ENCODE assay signal across 13 cellular contexts in the genomic region with DNA sequence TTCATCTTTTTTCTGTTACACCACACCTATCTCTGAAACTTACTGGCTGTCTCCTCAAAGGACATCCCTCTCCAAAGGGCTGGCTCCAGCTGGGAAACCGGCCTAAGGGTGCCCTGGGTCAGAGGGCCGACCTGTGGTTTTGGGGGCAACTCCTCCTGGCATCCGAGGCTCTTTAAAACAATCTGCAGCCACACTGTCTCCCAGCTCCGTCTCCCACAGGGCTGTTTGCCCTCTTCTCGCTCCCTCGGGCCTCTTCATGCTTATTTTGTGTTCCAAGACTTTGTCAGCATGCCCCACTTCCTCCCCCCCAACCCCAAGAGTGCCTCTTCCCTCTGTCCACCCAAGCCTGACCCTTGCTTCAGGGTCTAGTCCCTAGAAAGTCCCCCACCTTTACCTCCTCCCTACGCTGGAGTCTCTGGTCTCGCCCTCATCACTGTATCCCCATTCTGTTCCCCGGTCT. TPM values are rescaled to one million over a fixed set of nuclear protein-coding genes. Genes with fewer than 3 reads are reported as not detected.
DNase-seq lines count a peak whose midpoint lies in the region; ATAC-seq, FAIRE-seq and TF ChIP-seq lines count a peak whose summit lies in the region.
"Had no signal": no experiment of that assay in that cellular context is flagged by ENCODE, and none has a peak within 500 bp of the region (broad histone marks: within the 10 kb centered on the region; RNA-seq: fewer than 3 reads in every experiment).

No MANE protein-coding gene starts in this region.

- peak; percentile 20 for DNase-seq in activated CD4-positive, alpha-beta T cell treated with anti-CD3 and anti-CD28 coated beads for 48 hours
- DNase-seq in activated CD4-positive, alpha-beta T cell treated with anti-CD3 and anti-CD28 coated beads for 4 hours, result no peak
- no peak for DNase-seq in fibroblast of lung (ENCODE audit: low read depth in 2 of 2)
- DNase-seq in small intestine, result no peak
- no peak for DNase-seq in omental fat pad (ENCODE audit: low spot score)
- no peak for DNase-seq in DMS79 treated with DMSO at 0.1 percent for 48 hours (lab: John Stamatoyannopoulos, UW)
- DNase-seq in islet precursor cell, result no peak
- DNase-seq: ACHN, GOT3, NCI-H446 had no signal

- H3K27me3 ChIP-seq in fibroblast of lung (ENCODE audit: control insufficient read depth, insufficient read depth, low read length) (no peaks in the 10 kb centered on the region), small intestine (ENCODE audit: control insufficient read depth in 2 of 2, insufficient read depth in 2 of 2, low read length in 2 of 2) (no peaks in the 10 kb centered on the region)

- no peak overlapping the region for H3K4me3 ChIP-seq in fibroblast of lung (replicated peaks in 1 of 4; ENCODE audit: control extremely low read depth in 1 of 4, insufficient read depth in 1 of 4, low read depth in 3 of 4, low read length in 4 of 4)
- H3K4me3 ChIP-seq in small intestine (ENCODE audit: low read depth in 1 of 2, low read length in 2 of 2), result no peak overlapping the region
- H3K4me3 ChIP-seq: lung had no signal

- H3K4me1 ChIP-seq in fibroblast of lung (ENCODE audit: control insufficient read depth, extremely low read depth, insufficient read depth, low read length) (peaks cover 37% of the 10 kb centered on the region), small intestine (ENCODE audit: control insufficient read depth in 2 of 2, insufficient read depth in 1 of 2, low read depth in 1 of 2, low read length in 1 of 2) (peaks cover 12 to 29% of the 10 kb centered on the region in 2 donors)

- TF ChIP-seq CTCF in fibroblast of lung (conservative IDR thresholded peaks at IDR 0.05 in 1 of 2, IDR thresholded peaks at IDR 0.05 in 1 of 2; ENCODE audit: low read depth in 1 of 2, low read length in 2 of 2) (no peak), omental fat pad (IDR thresholded peaks at IDR 0.05) (no peak)

- H4K20me1 ChIP-seq in fibroblast of lung (ENCODE audit: control insufficient read depth, extremely low read depth, insufficient read depth, low read length), result no peaks in the 10 kb centered on the region

- H3K36me3 ChIP-seq in fibroblast of lung (ENCODE audit: control insufficient read depth, insufficient read depth, low read length) (no peaks in the 10 kb centered on the region), small intestine (ENCODE audit: control insufficient read depth in 2 of 2, insufficient read depth in 2 of 2, low read length in 2 of 2) (no peaks in the 10 kb centered on the region)

- no peak overlapping the region for H3K9ac ChIP-seq in fibroblast of lung (ENCODE audit: insufficient read depth, low read length)

- 19 to 39% (median 25%) methylated on average over 9 of the region's 9 CpGs for WGBS in small intestine, 3 donors

- TF ChIP-seq POLR2A in Raji (IDR thresholded peaks at IDR 0.05; ENCODE audit: insufficient read depth, low read depth, low read length), result peak; percentile 40; the same call in 1 of the 2 replicates

- no peak for ATAC-seq in omental fat pad (ENCODE audit: low FRiP score)

- peaks cover 31% of the 10 kb centered on the region for H3K79me2 ChIP-seq in fibroblast of lung (ENCODE audit: control insufficient read depth, insufficient read depth, low read length)

- H3K9me3 ChIP-seq in fibroblast of lung (ENCODE audit: control insufficient read depth, insufficient read depth, low read depth, low read length), result no peaks in the 10 kb centered on the region
- H3K9me3 ChIP-seq in small intestine (ENCODE audit: control insufficient read depth, low read depth), result no peaks in the 10 kb centered on the region

- H3K4me2 ChIP-seq in fibroblast of lung (ENCODE audit: extremely low read depth, insufficient read depth, low read length), result peak overlapping the region; percentile 1

- no peak for FAIRE-seq in small intestine (lab: Jason Lieb, UNC)
- FAIRE-seq: urothelium cell line had no signal

- H3K27ac ChIP-seq in fibroblast of lung (ENCODE audit: insufficient read depth, low read length) (no peak overlapping the region), small intestine (ENCODE audit: low read depth in 1 of 2, low read length in 1 of 2) (peak overlapping the region; percentile 73 to 81)

- no peak overlapping the region for H2AFZ ChIP-seq in fibroblast of lung (ENCODE audit: low read length)

RNA-seq across cellular contexts. Expression of a gene that starts 1.3 kb away (rescaled TPM):
- total RNA-seq in fibroblast of lung, result 16.2 and 22.0 TPM in 2 replicates
- 21.5 and 28.2 TPM in 2 replicates for polyA plus RNA-seq in fibroblast of lung
- 38.7 and 47.7 TPM in 2 replicates for polyA plus RNA-seq in fibroblast of lung (2012)
- polyA minus RNA-seq in fibroblast of lung (ENCODE audit: low replicate concordance), result 61.0 and 91.1 TPM in 2 replicates
- polyA plus RNA-seq in small intestine, result 10 to 100 TPM; 39.4 to 76.8 (median 47.4) TPM
- total RNA-seq in omental fat pad, result 10 to 100 TPM; 11.6 to 43.2 (median 28.2) TPM

RNA-seq across cellular contexts. Expression of a gene that starts 31.9 kb away (rescaled TPM):
- total RNA-seq in fibroblast of lung, result not detected in 2 replicates
- polyA plus RNA-seq in fibroblast of lung, result not detected in 2 replicates
- polyA plus RNA-seq in fibroblast of lung (2012), result not detected in 2 replicates
- not detected in 2 replicates for polyA minus RNA-seq in fibroblast of lung (ENCODE audit: low replicate concordance)
- polyA plus RNA-seq in small intestine, result not detected
- under 1 TPM in 1 of 4 donors, not detected in 3; 0.37 TPM for total RNA-seq in omental fat pad

RNA-seq across cellular contexts. Expression of a gene that starts 32.1 kb away (rescaled TPM):
- not detected in 2 replicates for total RNA-seq in fibroblast of lung
- not detected in 2 replicates for polyA plus RNA-seq in fibroblast of lung
- polyA plus RNA-seq in fibroblast of lung (2012), result not detected in 2 replicates
- not detected in 2 replicates for polyA minus RNA-seq in fibroblast of lung (ENCODE audit: low replicate concordance)
- polyA plus RNA-seq in small intestine, result under 1 TPM in 1 of 3 donors, not detected in 2; 0.46 TPM
- not detected for total RNA-seq in omental fat pad

RNA-seq across cellular contexts. Expression of a gene that starts 45.9 kb away (rescaled TPM):
- total RNA-seq in fibroblast of lung (not detected in 2 replicates), omental fat pad (not detected)
- polyA plus RNA-seq in fibroblast of lung (not detected in 2 replicates), small intestine (1 to 10 TPM in 1 of 3 donors, not detected in 2; 1.1 TPM)
- not detected in 2 replicates for polyA plus RNA-seq in fibroblast of lung (2012)
- polyA minus RNA-seq in fibroblast of lung (ENCODE audit: low replicate concordance), result not detected in 2 replicates
- total RNA-seq: lung had no signal

RNA-seq across cellular contexts. Expression of a gene that starts 55.2 kb away (rescaled TPM):
- total RNA-seq in fibroblast of lung (under 0.01 TPM in 1 of 2 replicates, not detected in the other), omental fat pad (1 to 10 TPM in 3 of 4 donors, not detected in 1; 1.9 to 8.3 (median 3.6) TPM)
- polyA plus RNA-seq in fibroblast of lung (0.02 TPM in 1 of 2 replicates, not detected in the other), small intestine (10 to 100 TPM in 1 of 3 donors, under 1 TPM in 1, not detected in 1; 0.66 to 13.2 TPM)
- polyA plus RNA-seq in fibroblast of lung (2012), result 0.06 TPM in 1 of 2 replicates, not detected in the other
- not detected in 2 replicates for polyA minus RNA-seq in fibroblast of lung (ENCODE audit: low replicate concordance)
